15 cellular contexts compared by ENCODE assay signal in genomic region chr3:197561926-197562325, GRCh38. TPM values are rescaled to one million over a fixed set of nuclear protein-coding genes. Genes with fewer than 3 reads are reported as not detected.
DNase-seq lines count a peak whose midpoint lies in the region; ATAC-seq, FAIRE-seq and TF ChIP-seq lines count a peak whose summit lies in the region.
"Had no signal": no experiment of that assay in that cellular context is flagged by ENCODE, and none has a peak within 500 bp of the region (broad histone marks: within the 10 kb centered on the region; RNA-seq: fewer than 3 reads in every experiment).

No MANE protein-coding gene starts in this region.

- H3K9me3 Mint-ChIP-seq in activated CD4-positive, alpha-beta T cell treated with anti-CD3 and anti-CD28 coated beads, Interleukin-2, amount 10 ng/mL, durations not matched to agents 24 days and 14 days, result peaks cover 16% of the 10 kb centered on the region
- peaks cover 0 to 1% (median 0%) of the 10 kb centered on the region in 3 donors for H3K9me3 Mint-ChIP-seq in IgD-negative memory B cell
- peaks cover 2% of the 10 kb centered on the region for H3K9me3 Mint-ChIP-seq in stimulated activated memory B cell treated with anti-CD40 and anti-IgM and Interleukin-4, amounts not matched to agents 10 μg/mL and 1 μg/mL and 100 μg/mL, for 72 hours

- TF ChIP-seq CTCF in GM12878 (IDR thresholded peaks at IDR 0.05 in 2 of 3, conservative IDR thresholded peaks at IDR 0.05 in 1 of 3; ENCODE audit: control insufficient read depth in 2 of 3, extremely low read depth in 1 of 3, insufficient read depth in 1 of 3, low read depth in 3 of 3, low read length in 3 of 3), result no peak
- no peak for TF ChIP-seq CTCF in GM10266 (IDR thresholded peaks at IDR 0.05; ENCODE audit: control insufficient read depth, insufficient read depth, low read depth, missing control alignments)

- peaks cover 16% of the 10 kb centered on the region for H3K4me1 Mint-ChIP-seq in activated CD4-positive, alpha-beta T cell treated with anti-CD3 and anti-CD28 coated beads, Interleukin-2, amount 10 ng/mL, durations not matched to agents 24 days and 14 days
- peaks cover 5 to 24% (median 11%) of the 10 kb centered on the region in 3 donors for H3K4me1 Mint-ChIP-seq in IgD-negative memory B cell
- H3K4me1 Mint-ChIP-seq in stimulated activated memory B cell treated with anti-CD40 and anti-IgM and Interleukin-4, amounts not matched to agents 10 μg/mL and 1 μg/mL and 100 μg/mL, for 72 hours, result peaks cover 18% of the 10 kb centered on the region

- POLR2A ChIA-PET in GM12878 (lab: Charles Lee) (interaction anchor here (0.6 to 1.4 kb wide), 3 partner anchors 8 to 274 kb away, joined by 3 read pairs; no protein-coding TSS in a partner anchor), HEK293T (lab: Yijun Ruan, JAX) (no interaction called here)

- peaks cover 8% of the 10 kb centered on the region for H3K36me3 Mint-ChIP-seq in activated CD4-positive, alpha-beta T cell treated with anti-CD3 and anti-CD28 coated beads, Interleukin-2, amount 10 ng/mL, durations not matched to agents 24 days and 14 days (ENCODE audit: low read depth)
- peaks cover 7% of the 10 kb centered on the region for H3K36me3 Mint-ChIP-seq in IgD-negative memory B cell
- peaks cover 5% of the 10 kb centered on the region for H3K36me3 Mint-ChIP-seq in stimulated activated memory B cell treated with anti-CD40 and anti-IgM and Interleukin-4, amounts not matched to agents 10 μg/mL and 1 μg/mL and 100 μg/mL, for 72 hours

- CTCF ChIA-PET in GM12878 (lab: Yijun Ruan, JAX), result interaction anchor here (0.7 kb wide), 1 partner anchor 37 kb away, joined by 3 read pairs; no protein-coding TSS in a partner anchor
- CTCF ChIA-PET in HEK293T (lab: Yijun Ruan, JAX), result interaction anchor here (0.6 kb wide), 1 partner anchor 21 kb away, joined by 3 read pairs; no protein-coding TSS in a partner anchor

- peak overlapping the region; percentile 36 for H3K27ac Mint-ChIP-seq in activated CD4-positive, alpha-beta T cell treated with anti-CD3 and anti-CD28 coated beads, Interleukin-2, amount 10 ng/mL, durations not matched to agents 24 days and 14 days
- H3K27ac Mint-ChIP-seq in IgD-negative memory B cell, result peak overlapping the region; percentile 6 to 82 (median 47)
- peak overlapping the region; percentile 76 for H3K27ac Mint-ChIP-seq in stimulated activated memory B cell treated with anti-CD40 and anti-IgM and Interleukin-4, amounts not matched to agents 10 μg/mL and 1 μg/mL and 100 μg/mL, for 72 hours

- TF ChIP-seq EP300 in GM12878 (IDR thresholded peaks at IDR 0.05; ENCODE audit: borderline replicate concordance in 1 of 2, control insufficient read depth in 1 of 2, low read depth in 2 of 2, low read length in 2 of 2), result no peak

- BruUV-seq in GM12878 (replicated peaks; lab: Mats Ljungman, UMichigan), result no TSS peak

- no peak for TF ChIP-seq RAD21 in GM12878 (IDR thresholded peaks at IDR 0.05; ENCODE audit: insufficient read depth, low read depth, low read length)

- H3K4me1 ChIP-seq in GM12878 (ENCODE audit: control insufficient read depth, insufficient read depth, low read length), result peaks cover 15% of the 10 kb centered on the region; the same call in 1 of the 2 replicates

- peak overlapping the region; percentile 59; the same call in 1 of the 2 replicates for H3K27ac ChIP-seq in GM12878 (ENCODE audit: control insufficient read depth, insufficient read depth)
- H3K27ac ChIP-seq: 22Rv1, C4-2B had no signal

- H2AFZ ChIP-seq in GM12878 (ENCODE audit: control insufficient read depth, low read depth, low read length), result peak overlapping the region; percentile 61

- DNase-seq in activated CD4-positive, alpha-beta T cell treated with anti-CD3 and anti-CD28 coated beads, Interleukin-2, amount 10 ng/mL, durations not matched to agents 24 days and 14 days, result no peak
- DNase-seq in activated CD4-positive, alpha-beta T cell treated with anti-CD3 and anti-CD28 coated beads for 4 hours, result no peak
- peak; percentile 30 for DNase-seq in GM12878 (ENCODE audit: low read depth, low spot score)
- no peak for DNase-seq in NOMO-1 treated with dmso at 0.1 percent for 144 hours (lab: John Stamatoyannopoulos, UW; ENCODE audit: unreplicated experiment)
- no peak for DNase-seq in HEK293T (ENCODE audit: extremely low spot score)
- DNase-seq in GM10266 (ENCODE audit: extremely low spot score), result no peak
- DNase-seq: MV-4-11, NCI-H1436, NCI-H2029 treated with DMSO at 0.1 percent for 48 hours, PC-3 had no signal

- no peaks in the 10 kb centered on the region for H3K79me2 ChIP-seq in GM12878 (ENCODE audit: control insufficient read depth, insufficient read depth, low read length)

- H3K9me3 ChIP-seq in GM12878 (replicated peaks; ENCODE audit: control insufficient read depth, insufficient read depth, low read length), result peaks cover 5% of the 10 kb centered on the region; the same call in 2 of the 3 replicates

- peaks cover 20% of the 10 kb centered on the region for H3K27me3 Mint-ChIP-seq in activated CD4-positive, alpha-beta T cell treated with anti-CD3 and anti-CD28 coated beads, Interleukin-2, amount 10 ng/mL, durations not matched to agents 24 days and 14 days
- no peaks in the 10 kb centered on the region for H3K27me3 Mint-ChIP-seq in IgD-negative memory B cell
- peaks cover 9% of the 10 kb centered on the region for H3K27me3 Mint-ChIP-seq in stimulated activated memory B cell treated with anti-CD40 and anti-IgM and Interleukin-4, amounts not matched to agents 10 μg/mL and 1 μg/mL and 100 μg/mL, for 72 hours

- H3K36me3 ChIP-seq in GM12878 (ENCODE audit: control insufficient read depth in 2 of 2, insufficient read depth in 2 of 2, low read length in 1 of 2), result no peaks in the 10 kb centered on the region

- in situ Hi-C loops in GM12878 (cut with MboI), result no loop called here

- no peak for FAIRE-seq in GM12878 (lab: Jason Lieb, UNC)
- FAIRE-seq: H1 had no signal

- H4K20me1 ChIP-seq in GM12878 (ENCODE audit: control insufficient read depth, insufficient read depth), result no peaks in the 10 kb centered on the region

- H3K4me3 Mint-ChIP-seq in activated CD4-positive, alpha-beta T cell treated with anti-CD3 and anti-CD28 coated beads, Interleukin-2, amount 10 ng/mL, durations not matched to agents 24 days and 14 days, result no peak overlapping the region
- peak overlapping the region; percentile 10 to 73 (median 22) for H3K4me3 Mint-ChIP-seq in IgD-negative memory B cell
- H3K4me3 Mint-ChIP-seq in stimulated activated memory B cell treated with anti-CD40 and anti-IgM and Interleukin-4, amounts not matched to agents 10 μg/mL and 1 μg/mL and 100 μg/mL, for 72 hours, result no peak overlapping the region

- intact Hi-C loops in activated CD4-positive, alpha-beta T cell treated with anti-CD3 and anti-CD28 coated beads, Interleukin-2, amount 10 ng/mL, durations not matched to agents 24 days and 14 days (cut with micrococcal nuclease), result no loop called here
- intact Hi-C loops in GM12878 (cut with micrococcal nuclease; ENCODE audit: unreplicated experiment), result no loop called here

- peak; percentile 76 for ATAC-seq in GM12878
- ATAC-seq in stimulated activated memory B cell treated with anti-CD40 and anti-IgM and Interleukin-4, amounts not matched to agents 10 μg/mL and 1 μg/mL and 100 μg/mL, for 72 hours, result no peak
- ATAC-seq: PC-3 had no signal

- H3K27me3 ChIP-seq in GM12878 (replicated peaks in 1 of 2; ENCODE audit: control insufficient read depth in 2 of 2, insufficient read depth in 2 of 2, low read length in 1 of 2), result no peaks in the 10 kb centered on the region

- RAD21 ChIA-PET in GM12878 (lab: Charles Lee; ENCODE audit: unreplicated experiment), result no interaction called here

- SMC1A ChIA-PET in GM12878 (lab: Charles Lee; ENCODE audit: uncharacterized antibody, unreplicated experiment), result interaction anchor here (1.2 to 2.7 kb wide), 2 partner anchors 11 to 14 kb away, joined by 3 to 7 read pairs; no protein-coding TSS in a partner anchor

- TF ChIP-seq POLR2A in GM12878 (IDR thresholded peaks at IDR 0.05; ENCODE audit: low read depth, low read length), result no peak

- 0 out of 2 replicates have a peak overlapping the region, but pooled peaks have one; percentile 4 for H3K4me3 ChIP-seq in GM12878

- H3K4me2 ChIP-seq in GM12878 (ENCODE audit: control insufficient read depth, insufficient read depth), result peak overlapping the region; percentile 54

- no peak overlapping the region for H3K9ac ChIP-seq in GM12878 (ENCODE audit: control insufficient read depth, insufficient read depth, low read length)

- 33% methylated on average over 5 of the region's 5 CpGs for WGBS in GM12878 (ENCODE audit: insufficient coverage, insufficient replicate concordance, low lambda C conversion rate, missing lambda C conversion rate)

TF ChIP-seq in GM12878, 131 proteins besides CTCF, POLR2A, EP300 and RAD21 (continues in another document):
- TF ChIP-seq MAX (IDR thresholded peaks at IDR 0.05; ENCODE audit: low read depth, low read length), result no peak

TF ChIP-seq in HEK293T, 16 proteins besides CTCF, POLR2A, EP300 and RAD21 (continues in another document):
- TF ChIP-seq LEF1 (IDR thresholded peaks at IDR 0.05; ENCODE audit: borderline replicate concordance), result no peak
- no peak for TF ChIP-seq TARDBP (IDR thresholded peaks at IDR 0.05)
- no peak for TF ChIP-seq L3MBTL2 (conservative IDR thresholded peaks at IDR 0.05)
- no peak for TF ChIP-seq FOXK2 (IDR thresholded peaks at IDR 0.05)
- TF ChIP-seq BHLHE40 (IDR thresholded peaks at IDR 0.05; ENCODE audit: borderline replicate concordance), result no peak
- TF ChIP-seq ARNT (IDR thresholded peaks at IDR 0.05), result no peak
- TF ChIP-seq NFRKB (IDR thresholded peaks at IDR 0.05), result no peak

RNA-seq across cellular contexts. Expression of gene BDH1, which starts 6.2 kb away (rescaled TPM):
- 124 and 133 TPM in 2 replicates for total RNA-seq in activated CD4-positive, alpha-beta T cell treated with anti-CD3 and anti-CD28 coated beads, Interleukin-2, amount 10 ng/mL, durations not matched to agents 24 days and 14 days
- polyA plus RNA-seq in IgD-negative memory B cell, result 19.0 TPM
- total RNA-seq in GM12878 (2013; cell fraction: nucleolus; rRNA removed), result 63.7 and 73.0 TPM in 2 replicates
- 43.5 and 59.6 TPM in 2 replicates for total RNA-seq in GM12878 (2014; rRNA removed)
- total RNA-seq in GM12878 (2014; rRNA removed; fragmentation: Illumina TruSeq; extraction: Trizol), result 32.3 and 32.8 TPM in 2 replicates
- 56.1 and 60.9 TPM in 2 replicates for total RNA-seq in GM12878 (2021)
- 12.0 TPM for polyA plus RNA-seq in GM12878 (2011; ENCODE audit: low read depth)
- 51.4 and 74.1 TPM in 2 replicates for polyA plus RNA-seq in GM12878 (2011; rRNA removed)
- polyA plus RNA-seq in GM12878 (2011; cell fraction: cytosol; rRNA removed), result 70.2 and 84.8 TPM in 2 replicates
- polyA plus RNA-seq in GM12878 (2011; cell fraction: nucleus; rRNA removed), result 105 and 117 TPM in 2 replicates
- polyA plus RNA-seq in GM12878 (2012), result 30.4 and 32.1 TPM in 2 replicates
- polyA plus RNA-seq in GM12878 (2014; fragmentation: Illumina TruSeq; extraction: Trizol), result 37.5 and 50.4 TPM in 2 replicates
- 10 to 100 TPM; 11.3 to 17.9 TPM for polyA plus RNA-seq in GM12878 (2014; fragmentation: Nextera tagmentation; extraction: Ambion mirVana)
- polyA plus RNA-seq in GM12878 (2014; rRNA removed), result 82.4 and 93.9 TPM in 2 replicates
- polyA plus RNA-seq in GM12878 (2016; fragmentation: Nextera tagmentation; extraction: Ambion mirVana), result 10 to 100 TPM; 77.2 to 84.5 TPM
- 58.0 and 65.7 TPM in 2 replicates for polyA minus RNA-seq in GM12878 (2011; rRNA and poly(A)+ RNA removed)
- polyA minus RNA-seq in GM12878 (2011; cell fraction: cytosol; rRNA and poly(A)+ RNA removed), result 13.0 TPM in 2 replicates
- 23.6 and 54.5 TPM in 2 replicates for polyA minus RNA-seq in GM12878 (2011; cell fraction: nucleus; rRNA and poly(A)+ RNA removed)

Comparison
In these comparisons a context has a peak if more than half of its experiments do, and no peak if none do; other contexts are left out.
1. H3K4me3 Mint-ChIP-seq: peak in IgD-negative memory B cell (4 of 4); none in activated CD4-positive, alpha-beta T cell treated with anti-CD3 and anti-CD28 coated beads, Interleukin-2, amount 10 ng/mL, durations not matched to agents 24 days and 14 days (single experiment) and stimulated activated memory B cell treated with anti-CD40 and anti-IgM and Interleukin-4, amounts not matched to agents 10 μg/mL and 1 μg/mL and 100 μg/mL, for 72 hours (single experiment).
2. Peak in every context shown above with its lines, with median percentiles within 50 percentile points of each other: H3K27ac Mint-ChIP-seq.